ENCODE assay signal across 1 cellular context in the genomic region with DNA sequence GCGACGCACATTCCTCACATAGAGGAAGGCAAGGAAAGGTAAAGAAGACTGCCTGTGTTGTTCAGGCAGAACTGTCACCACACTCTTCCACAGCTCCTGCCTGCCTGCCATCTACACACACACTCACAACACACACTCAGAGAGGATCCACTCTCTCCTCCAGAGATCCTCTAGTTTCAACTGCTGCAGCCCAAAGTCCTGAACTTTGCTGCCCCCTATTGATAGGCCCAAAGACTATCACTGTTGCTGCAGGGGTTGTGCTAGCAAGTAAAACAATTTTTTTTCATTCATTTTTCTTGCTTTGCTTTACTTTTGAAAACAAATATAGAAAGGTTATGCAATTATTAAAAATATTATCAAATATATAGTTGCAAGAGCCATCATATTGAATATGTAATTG.
TF ChIP-seq lines count a peak whose summit lies in the region.

No MANE protein-coding gene starts in this region.

TF ChIP-seq in HepG2, 621 proteins besides CTCF, POLR2A, EP300 and RAD21 (continued from another document):
- peak; percentile 65 for TF ChIP-seq STAG1 (CRISPR knock-in tag; IDR thresholded peaks at IDR 0.05)
- TF ChIP-seq, protein P1, sequence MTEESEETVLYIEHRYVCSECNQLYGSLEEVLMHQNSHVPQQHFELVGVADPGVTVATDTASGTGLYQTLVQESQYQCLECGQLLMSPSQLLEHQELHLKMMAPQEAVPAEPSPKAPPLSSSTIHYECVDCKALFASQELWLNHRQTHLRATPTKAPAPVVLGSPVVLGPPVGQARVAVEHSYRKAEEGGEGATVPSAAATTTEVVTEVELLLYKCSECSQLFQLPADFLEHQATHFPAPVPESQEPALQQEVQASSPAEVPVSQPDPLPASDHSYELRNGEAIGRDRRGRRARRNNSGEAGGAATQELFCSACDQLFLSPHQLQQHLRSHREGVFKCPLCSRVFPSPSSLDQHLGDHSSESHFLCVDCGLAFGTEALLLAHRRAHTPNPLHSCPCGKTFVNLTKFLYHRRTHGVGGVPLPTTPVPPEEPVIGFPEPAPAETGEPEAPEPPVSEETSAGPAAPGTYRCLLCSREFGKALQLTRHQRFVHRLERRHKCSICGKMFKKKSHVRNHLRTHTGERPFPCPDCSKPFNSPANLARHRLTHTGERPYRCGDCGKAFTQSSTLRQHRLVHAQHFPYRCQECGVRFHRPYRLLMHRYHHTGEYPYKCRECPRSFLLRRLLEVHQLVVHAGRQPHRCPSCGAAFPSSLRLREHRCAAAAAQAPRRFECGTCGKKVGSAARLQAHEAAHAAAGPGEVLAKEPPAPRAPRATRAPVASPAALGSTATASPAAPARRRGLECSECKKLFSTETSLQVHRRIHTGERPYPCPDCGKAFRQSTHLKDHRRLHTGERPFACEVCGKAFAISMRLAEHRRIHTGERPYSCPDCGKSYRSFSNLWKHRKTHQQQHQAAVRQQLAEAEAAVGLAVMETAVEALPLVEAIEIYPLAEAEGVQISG (CRISPR knock-in tag; IDR thresholded peaks at IDR 0.05), result no peak
